Comparison of ENCODE assay signal across 1 cellular context in the genomic region with DNA sequence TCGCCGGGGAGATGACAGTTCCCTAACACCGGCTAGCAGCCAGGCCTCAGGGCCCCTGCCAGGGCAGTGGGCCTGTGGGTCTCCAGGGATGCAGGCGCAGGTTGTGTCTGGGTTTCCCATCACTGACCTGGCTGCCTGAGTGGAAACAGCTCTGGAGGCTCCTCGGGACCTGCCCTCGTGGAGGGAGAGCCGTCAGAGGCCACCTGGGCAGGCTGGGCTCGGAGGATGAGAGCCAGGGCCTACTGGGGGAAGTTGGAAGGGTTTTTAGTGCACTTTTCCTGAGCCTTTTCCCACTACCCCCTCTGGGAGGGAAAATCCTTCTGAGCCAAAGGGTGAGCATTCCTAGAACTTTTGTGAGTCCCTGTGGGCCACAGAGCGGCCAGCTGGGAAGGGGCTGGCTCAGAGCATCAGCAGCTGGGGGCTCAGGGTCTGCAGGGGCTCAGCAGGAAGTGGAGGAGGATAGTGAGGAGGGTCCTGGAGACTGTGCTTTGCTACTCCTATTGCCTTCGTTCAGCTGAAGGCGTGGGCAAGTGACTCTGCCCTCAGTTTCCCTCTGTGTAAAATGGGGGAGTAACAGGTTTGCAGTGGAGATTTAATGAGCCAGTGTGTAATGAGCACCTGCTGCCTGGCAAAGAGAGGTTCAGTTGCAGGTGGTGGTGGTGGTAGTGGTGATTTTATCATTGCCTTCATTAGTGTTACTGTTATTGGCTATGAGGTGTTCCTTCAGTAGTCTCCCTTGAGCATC.
A peak's percentile ranks its signal among the peaks of the same experiment; 100 is the strongest.
TF ChIP-seq lines count a peak whose summit lies in the region.

No MANE protein-coding gene starts in this region.

TF ChIP-seq in HepG2, 621 proteins besides CTCF, POLR2A, EP300 and RAD21:
- TF ChIP-seq ZNF224 (CRISPR knock-in tag; IDR thresholded peaks at IDR 0.05) (0 out of 2 replicates have a peak, but pooled peaks have one; percentile 26), ZNF549 (CRISPR knock-in tag; IDR thresholded peaks at IDR 0.05) (no peak)
